ENCODE assay signal across 23 cellular contexts in the genomic region with DNA sequence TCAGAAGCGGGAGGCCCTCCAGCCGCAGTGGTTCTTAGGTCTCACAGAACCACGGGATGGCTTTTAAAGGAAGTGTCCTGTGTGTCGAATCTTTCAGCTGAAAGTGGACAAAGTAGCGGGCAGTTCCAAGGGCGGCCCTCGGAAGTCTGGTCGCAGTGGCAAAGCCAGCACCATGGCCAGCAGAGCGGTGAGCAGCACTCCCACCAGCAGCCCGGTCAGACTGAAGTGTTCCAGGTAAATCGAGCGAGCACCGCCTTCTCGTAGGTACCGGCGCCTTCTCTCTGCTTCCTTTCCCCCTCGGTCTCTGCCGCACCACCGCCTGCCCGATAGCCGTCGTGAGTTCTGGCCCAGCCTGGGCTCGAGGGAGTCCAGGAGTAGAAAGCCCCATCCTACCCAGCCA.
"Had no signal": no experiment of that assay in that cellular context is flagged by ENCODE, and none has a peak within 500 bp of the region (broad histone marks: within the 10 kb centered on the region; RNA-seq: fewer than 3 reads in every experiment).

No MANE protein-coding gene starts in this region.

- H3K27ac ChIP-seq: colonic mucosa, lower lobe of right lung, prostate gland, right atrium auricular region, testis, tibial artery had no signal

- H3K27me3 ChIP-seq: colonic mucosa, right atrium auricular region, testis, tibial artery had no signal

- H3K4me1 ChIP-seq: colonic mucosa, lower lobe of right lung, prostate gland, right atrium auricular region, testis, tibial artery had no signal

- DNase-seq: colonic mucosa; effector memory CD4-positive, alpha-beta T cell; hypothalamus; immature natural killer cell; islet precursor cell; left ventricle myocardium superior; lower lobe of right lung; mucosa of descending colon; naive B cell; stimulated activated CD4-positive, alpha-beta T cell treated with anti-CD3 and anti-CD28 coated beads, Interleukin-2, amount 100 ng/mL, for 24 hours; stimulated activated CD4-positive, alpha-beta T cell treated with anti-CD3 and anti-CD28 coated beads, Interleukin-4, amount 100 ng/mL, for 24 hours; stimulated activated naive CD8-positive, alpha-beta T cell treated with anti-CD3 and anti-CD28 coated beads, Interleukin-15, Interleukin-2, amounts not matched to agents 100 U/mL and 50 U/mL, for 24 hours; substantia nigra; testis had no signal

- H3K4me3 ChIP-seq: colonic mucosa, lower lobe of right lung, mucosa of descending colon, prostate gland, right atrium auricular region, testis, tibial artery had no signal

- H3K4me3 Mint-ChIP-seq: dendritic cell treated with granulocyte-macrophage colony-stimulating factor and Interleukin-4, amounts not matched to agents 40 ng/mL and 50 ng/mL, for 4 days; immature natural killer cell; naive B cell; natural killer cell treated with Interleukin-12 subunit alpha and Interleukin-12 subunit beta and Interleukin-15 and Interleukin-18, amount 100 ng/mL, for 72 hours; neural crest cell; stimulated activated effector memory CD8-positive, alpha-beta T cell treated with anti-CD3 and anti-CD28 coated beads, Interleukin-12 subunit alpha, Interleukin-12 subunit beta, amount 100 ng/mL, for 72 hours; type B pancreatic cell had no signal

- H3K36me3 Mint-ChIP-seq: immature natural killer cell; naive B cell; natural killer cell treated with Interleukin-12 subunit alpha and Interleukin-12 subunit beta and Interleukin-15 and Interleukin-18, amount 100 ng/mL, for 72 hours; stimulated activated effector memory CD8-positive, alpha-beta T cell treated with anti-CD3 and anti-CD28 coated beads, Interleukin-12 subunit alpha, Interleukin-12 subunit beta, amount 100 ng/mL, for 72 hours had no signal

- H3K9me3 ChIP-seq: colonic mucosa, lower lobe of right lung, mucosa of descending colon, prostate gland, right atrium auricular region, testis, tibial artery had no signal

- H3K36me3 ChIP-seq: colonic mucosa, lower lobe of right lung, prostate gland, right atrium auricular region had no signal

- H3K27me3 Mint-ChIP-seq: dendritic cell treated with granulocyte-macrophage colony-stimulating factor and Interleukin-4, amounts not matched to agents 40 ng/mL and 50 ng/mL, for 4 days; type B pancreatic cell had no signal

- H3K27ac Mint-ChIP-seq: dendritic cell treated with granulocyte-macrophage colony-stimulating factor and Interleukin-4, amounts not matched to agents 40 ng/mL and 50 ng/mL, for 4 days; immature natural killer cell; naive B cell; natural killer cell treated with Interleukin-12 subunit alpha and Interleukin-12 subunit beta and Interleukin-15 and Interleukin-18, amount 100 ng/mL, for 72 hours; stimulated activated effector memory CD8-positive, alpha-beta T cell treated with anti-CD3 and anti-CD28 coated beads, Interleukin-12 subunit alpha, Interleukin-12 subunit beta, amount 100 ng/mL, for 72 hours; type B pancreatic cell had no signal

- H3K4me1 Mint-ChIP-seq: immature natural killer cell; naive B cell; stimulated activated effector memory CD8-positive, alpha-beta T cell treated with anti-CD3 and anti-CD28 coated beads, Interleukin-12 subunit alpha, Interleukin-12 subunit beta, amount 100 ng/mL, for 72 hours had no signal

- H3K9me3 Mint-ChIP-seq: dendritic cell treated with granulocyte-macrophage colony-stimulating factor and Interleukin-4, amounts not matched to agents 40 ng/mL and 50 ng/mL, for 4 days; immature natural killer cell; naive B cell; natural killer cell treated with Interleukin-12 subunit alpha and Interleukin-12 subunit beta and Interleukin-15 and Interleukin-18, amount 100 ng/mL, for 72 hours; neural crest cell; stimulated activated effector memory CD8-positive, alpha-beta T cell treated with anti-CD3 and anti-CD28 coated beads, Interleukin-12 subunit alpha, Interleukin-12 subunit beta, amount 100 ng/mL, for 72 hours; type B pancreatic cell had no signal

- ATAC-seq: left ventricle myocardium superior; lower lobe of right lung; mucosa of descending colon; natural killer cell treated with Interleukin-12 subunit alpha and Interleukin-12 subunit beta and Interleukin-15 and Interleukin-18, amount 100 ng/mL, for 72 hours; sciatic nerve; stimulated activated effector memory CD8-positive, alpha-beta T cell treated with anti-CD3 and anti-CD28 coated beads, Interleukin-12 subunit alpha, Interleukin-12 subunit beta, amount 100 ng/mL, for 72 hours; stimulated activated naive CD8-positive, alpha-beta T cell treated with anti-CD3 and anti-CD28 coated beads, Interleukin-15, Interleukin-2, amounts not matched to agents 100 U/mL and 50 U/mL, for 24 hours had no signal
